In the genomic region with DNA sequence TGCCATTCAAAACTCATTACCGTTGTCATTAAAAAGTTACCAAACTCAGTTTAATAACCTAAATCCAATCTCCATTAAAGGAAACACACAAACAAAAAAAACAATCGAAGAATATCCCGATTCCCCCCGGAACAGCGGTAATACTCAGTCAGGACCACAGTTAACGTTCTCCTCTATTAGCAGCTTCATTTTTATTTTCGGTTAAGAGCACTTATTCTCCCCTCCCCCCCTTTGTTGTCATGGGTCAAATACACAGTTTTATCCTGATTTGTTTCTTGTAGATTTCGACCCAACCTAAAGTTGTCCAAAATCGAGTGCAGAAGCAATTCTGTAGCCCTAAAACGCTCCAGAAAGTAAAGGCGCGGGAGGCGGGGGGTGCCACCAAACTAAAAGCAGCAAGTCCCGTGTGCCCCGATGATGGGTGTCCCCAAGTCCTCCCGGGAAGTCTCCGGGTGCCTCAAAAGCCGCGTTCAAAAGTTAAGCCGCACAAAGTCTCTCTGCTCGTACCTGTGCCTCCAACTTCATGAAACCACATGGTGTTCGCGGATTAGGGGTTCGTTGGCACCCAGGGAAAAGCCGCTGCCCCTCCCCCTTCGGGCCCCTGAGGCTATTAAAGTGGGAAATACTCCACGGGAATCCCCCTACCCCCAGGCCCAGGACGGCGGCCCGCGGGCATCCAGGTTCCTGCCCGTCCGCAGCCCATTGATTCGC, we compare ENCODE assay signal across 8 cellular contexts. TPM values are rescaled to one million over a fixed set of nuclear protein-coding genes. Genes with fewer than 3 reads are reported as not detected.
DNase-seq lines count a peak whose midpoint lies in the region; ATAC-seq and TF ChIP-seq lines count a peak whose summit lies in the region.

No MANE protein-coding gene starts in this region.

- H3K27me3 ChIP-seq in vagina: no peaks in the 10 kb centered on the region

- no peak; the same call in 1 of the 2 replicates for TF ChIP-seq EP300 in Ishikawa (IDR thresholded peaks at IDR 0.05; ENCODE audit: borderline replicate concordance)

- TF ChIP-seq RAD21 in Ishikawa (IDR thresholded peaks at IDR 0.05; ENCODE audit: low read depth): no peak

- peak overlapping the region; percentile 99 for H3K27ac ChIP-seq in vagina

- H3K4me1 ChIP-seq in vagina: peaks cover 27% of the 10 kb centered on the region

- H3K4me3 ChIP-seq in vagina: peak overlapping the region; percentile 86 to 94

- DNase-seq in activated T-cell treated with anti-CD3 and anti-CD28 coated beads for 24 hours (ENCODE audit: low read depth): peak; percentile 16
- peak; percentile 9 for DNase-seq in fibroblast of peridontal ligament (ENCODE audit: extremely low read depth)
- peak; percentile 29 for DNase-seq in omental fat pad (ENCODE audit: low spot score)
- DNase-seq in vagina (ENCODE audit: extremely low spot score in 2 of 2): peak in 1 of 2 donors; percentile 87
- no peak for DNase-seq in NOMO-1 treated with dmso at 0.1 percent for 144 hours (lab: John Stamatoyannopoulos, UW; ENCODE audit: unreplicated experiment)

- H3K9me3 ChIP-seq in vagina: no peaks in the 10 kb centered on the region

- no peak for TF ChIP-seq POLR2A in vagina (IDR thresholded peaks at IDR 0.05)

- intact Hi-C loops in vagina (cut with DNase I): no loop called here

- TF ChIP-seq CTCF in omental fat pad (IDR thresholded peaks at IDR 0.05) (no peak), vagina (IDR thresholded peaks at IDR 0.05) (no peak)

- ATAC-seq in GM18520 (IDR thresholded peaks at IDR 0.05; ENCODE audit: unreplicated experiment) (peak; percentile 5), omental fat pad (ENCODE audit: low FRiP score) (no peak), GM18858 (IDR thresholded peaks at IDR 0.05; ENCODE audit: unreplicated experiment) (no peak)

- H3K36me3 ChIP-seq in vagina: peaks cover 0 to 9% of the 10 kb centered on the region in 2 donors

TF ChIP-seq in Ishikawa, 13 proteins besides CTCF, POLR2A, EP300 and RAD21:
- TF ChIP-seq TCF12 (IDR thresholded peaks at IDR 0.05; ENCODE audit: low read depth) (no peak; the same call in 1 of the 2 replicates), FOXM1 (IDR thresholded peaks at IDR 0.05; ENCODE audit: borderline replicate concordance, low read depth) (no peak), NFIC (IDR thresholded peaks at IDR 0.05) (no peak)
- TF ChIP-seq, protein P1, sequence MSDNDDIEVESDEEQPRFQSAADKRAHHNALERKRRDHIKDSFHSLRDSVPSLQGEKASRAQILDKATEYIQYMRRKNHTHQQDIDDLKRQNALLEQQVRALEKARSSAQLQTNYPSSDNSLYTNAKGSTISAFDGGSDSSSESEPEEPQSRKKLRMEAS (IDR thresholded peaks at IDR 0.05): 0 out of 2 replicates have a peak, but pooled peaks have one; percentile 25
- TF ChIP-seq, protein P2, sequence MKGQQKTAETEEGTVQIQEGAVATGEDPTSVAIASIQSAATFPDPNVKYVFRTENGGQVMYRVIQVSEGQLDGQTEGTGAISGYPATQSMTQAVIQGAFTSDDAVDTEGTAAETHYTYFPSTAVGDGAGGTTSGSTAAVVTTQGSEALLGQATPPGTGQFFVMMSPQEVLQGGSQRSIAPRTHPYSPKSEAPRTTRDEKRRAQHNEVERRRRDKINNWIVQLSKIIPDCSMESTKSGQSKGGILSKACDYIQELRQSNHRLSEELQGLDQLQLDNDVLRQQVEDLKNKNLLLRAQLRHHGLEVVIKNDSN (IDR thresholded peaks at IDR 0.05): no peak
- TF ChIP-seq, protein P3, sequence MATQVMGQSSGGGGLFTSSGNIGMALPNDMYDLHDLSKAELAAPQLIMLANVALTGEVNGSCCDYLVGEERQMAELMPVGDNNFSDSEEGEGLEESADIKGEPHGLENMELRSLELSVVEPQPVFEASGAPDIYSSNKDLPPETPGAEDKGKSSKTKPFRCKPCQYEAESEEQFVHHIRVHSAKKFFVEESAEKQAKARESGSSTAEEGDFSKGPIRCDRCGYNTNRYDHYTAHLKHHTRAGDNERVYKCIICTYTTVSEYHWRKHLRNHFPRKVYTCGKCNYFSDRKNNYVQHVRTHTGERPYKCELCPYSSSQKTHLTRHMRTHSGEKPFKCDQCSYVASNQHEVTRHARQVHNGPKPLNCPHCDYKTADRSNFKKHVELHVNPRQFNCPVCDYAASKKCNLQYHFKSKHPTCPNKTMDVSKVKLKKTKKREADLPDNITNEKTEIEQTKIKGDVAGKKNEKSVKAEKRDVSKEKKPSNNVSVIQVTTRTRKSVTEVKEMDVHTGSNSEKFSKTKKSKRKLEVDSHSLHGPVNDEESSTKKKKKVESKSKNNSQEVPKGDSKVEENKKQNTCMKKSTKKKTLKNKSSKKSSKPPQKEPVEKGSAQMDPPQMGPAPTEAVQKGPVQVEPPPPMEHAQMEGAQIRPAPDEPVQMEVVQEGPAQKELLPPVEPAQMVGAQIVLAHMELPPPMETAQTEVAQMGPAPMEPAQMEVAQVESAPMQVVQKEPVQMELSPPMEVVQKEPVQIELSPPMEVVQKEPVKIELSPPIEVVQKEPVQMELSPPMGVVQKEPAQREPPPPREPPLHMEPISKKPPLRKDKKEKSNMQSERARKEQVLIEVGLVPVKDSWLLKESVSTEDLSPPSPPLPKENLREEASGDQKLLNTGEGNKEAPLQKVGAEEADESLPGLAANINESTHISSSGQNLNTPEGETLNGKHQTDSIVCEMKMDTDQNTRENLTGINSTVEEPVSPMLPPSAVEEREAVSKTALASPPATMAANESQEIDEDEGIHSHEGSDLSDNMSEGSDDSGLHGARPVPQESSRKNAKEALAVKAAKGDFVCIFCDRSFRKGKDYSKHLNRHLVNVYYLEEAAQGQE (IDR thresholded peaks at IDR 0.05; ENCODE audit: low read depth): no peak
TF ChIP-seq in Ishikawa: peak in this region for 1.

RNA-seq across cellular contexts. Expression of a gene that starts 1.0 kb away (rescaled TPM):
- total RNA-seq in omental fat pad (10 to 100 TPM; 53.3 to 62.9 (median 60.1) TPM), vagina (63.6 TPM)

RNA-seq across cellular contexts. Expression of a gene that starts 23.7 kb away (rescaled TPM):
- 10 to 100 TPM; 17.4 to 51.2 (median 34.8) TPM for total RNA-seq in omental fat pad
- 33.9 TPM for total RNA-seq in vagina

RNA-seq across cellular contexts. Expression of a gene that starts 27.5 kb away (rescaled TPM):
- total RNA-seq in omental fat pad: 10 to 100 TPM; 18.8 to 45.9 (median 31.7) TPM
- 48.1 TPM for total RNA-seq in vagina

RNA-seq across cellular contexts. Expression of a gene that starts 50.2 kb away (rescaled TPM):
- total RNA-seq in omental fat pad (100 to 1,000 TPM in 1 of 4 donors, 10 to 100 TPM in 3; 56.0 to 101 (median 68.6) TPM), vagina (98.5 TPM)
